19 cellular contexts compared by ENCODE assay signal in the genomic region with DNA sequence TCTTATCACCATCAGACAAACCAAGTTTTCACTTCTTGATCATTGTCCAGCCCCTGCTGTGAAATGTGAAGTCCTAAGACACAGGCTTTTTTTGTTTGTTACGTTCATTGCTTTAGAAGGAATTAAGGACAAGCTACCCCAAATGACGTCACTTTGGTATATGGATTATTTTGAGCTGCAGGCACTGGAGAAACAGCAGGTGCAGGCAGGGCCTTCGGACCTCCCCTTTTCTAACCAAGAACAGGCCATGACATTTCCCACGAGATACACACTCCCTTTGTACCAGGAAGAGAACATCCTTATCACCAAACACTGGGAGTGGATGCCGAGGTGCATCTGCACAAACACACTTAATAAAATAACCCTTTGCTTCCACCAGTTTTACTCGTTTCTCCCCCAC.
"Had no signal": no experiment of that assay in that cellular context is flagged by ENCODE, and none has a peak within 500 bp of the region (broad histone marks: within the 10 kb centered on the region; RNA-seq: fewer than 3 reads in every experiment).

No MANE protein-coding gene starts in this region.

- H3K4me1 ChIP-seq: esophagus muscularis mucosa, left ventricle myocardium inferior, upper lobe of left lung had no signal

- H3K36me3 ChIP-seq: esophagus muscularis mucosa, left ventricle myocardium inferior, upper lobe of left lung had no signal

- H3K4me3 ChIP-seq: coronary artery, esophagus muscularis mucosa, left ventricle myocardium inferior, upper lobe of left lung had no signal

- DNase-seq: activated B cell treated with CpG ODN at 0.5 μM for 24 hours; activated CD4-positive, alpha-beta T cell treated with anti-CD3 and anti-CD28 coated beads for 36 hours; activated CD4-positive, alpha-beta T cell treated with anti-CD3 and anti-CD28 coated beads, Interleukin-2, amount 50 U/mL, for 48 hours; activated effector memory CD4-positive, alpha-beta T cell treated with Interleukin-2 at 50 U/mL for 16 hours; activated naive CD4-positive, alpha-beta T cell treated with anti-CD3 and anti-CD28 coated beads for 36 hours; activated T-cell treated with anti-CD3 and anti-CD28 coated beads, Interleukin-2, amount 50 U/mL, for 48 hours; amygdala; hippocampal formation; left ventricle myocardium inferior; mammary epithelial cell; nephron progenitor cell; nucleus accumbens; retina; stimulated activated CD4-positive, alpha-beta T cell treated with anti-CD3 and anti-CD28 coated beads, Interleukin-4, amount 100 ng/mL, for 24 hours; stimulated activated naive CD4-positive, alpha-beta T cell treated with Interleukin-2 at 50 U/mL for 16 hours; T-helper 9 cell; upper lobe of left lung had no signal

- ATAC-seq: activated CD4-positive, alpha-beta T cell treated with anti-CD3 and anti-CD28 coated beads for 36 hours had no signal

- H3K27me3 ChIP-seq: esophagus muscularis mucosa, upper lobe of left lung had no signal

- H3K27ac ChIP-seq: coronary artery, esophagus muscularis mucosa, left ventricle myocardium inferior, upper lobe of left lung had no signal

- H3K9me3 ChIP-seq: esophagus muscularis mucosa, left ventricle myocardium inferior, upper lobe of left lung had no signal
